9 cellular contexts compared by ENCODE assay signal in genomic region chr20:3766832-3767433, GRCh38. TPM values are rescaled to one million over a fixed set of nuclear protein-coding genes. Genes with fewer than 3 reads are reported as not detected.
DNase-seq lines count a peak whose midpoint lies in the region; ATAC-seq and TF ChIP-seq lines count a peak whose summit lies in the region.
"Had no signal": no experiment of that assay in that cellular context is flagged by ENCODE, and none has a peak within 500 bp of the region (broad histone marks: within the 10 kb centered on the region; RNA-seq: fewer than 3 reads in every experiment).

No MANE protein-coding gene starts in this region.

- peak overlapping the region; percentile 100 for H3K4me2 ChIP-seq in mesendoderm (ENCODE audit: low read length)

- H3K9ac ChIP-seq in HUES6 (ENCODE audit: low read length) = peak overlapping the region; percentile 61
- peak overlapping the region; percentile 95 for H3K9ac ChIP-seq in mesendoderm (ENCODE audit: low read length)

- POLR2A ChIA-PET in MCF 10A (lab: Yijun Ruan, JAX) = interaction anchor here (0.6 to 3.9 kb wide), 30 partner anchors 10 to 766 kb away, joined by 3 to 61 read pairs (median 6); partner anchors contain the start of genes AP5S1, CDC25B, CENPB and MAVS

- H3K36me3 ChIP-seq in HUES6 (ENCODE audit: control insufficient read depth, insufficient read depth, low read length) = peaks cover under 1% of the 10 kb centered on the region; the same call in 1 of the 2 replicates
- no peaks in the 10 kb centered on the region for H3K36me3 ChIP-seq in mesendoderm (ENCODE audit: control insufficient read depth, insufficient read depth, low read length)
- no peaks in the 10 kb centered on the region for H3K36me3 ChIP-seq in vagina

- H3K27ac ChIP-seq in HUES6 (ENCODE audit: low read depth, low read length) (no peak overlapping the region), mesendoderm (ENCODE audit: low read depth, low read length) (no peak overlapping the region), vagina (peak overlapping the region; percentile 18)

- TF ChIP-seq CTCF in CD14-positive monocyte (IDR thresholded peaks at IDR 0.05) = no peak
- TF ChIP-seq CTCF in MCF 10A (IDR thresholded peaks at IDR 0.05; ENCODE audit: unreplicated experiment) = no peak
- no peak for TF ChIP-seq CTCF in vagina (IDR thresholded peaks at IDR 0.05)

- no peaks in the 10 kb centered on the region for H3K9me3 ChIP-seq in HUES6 (ENCODE audit: control insufficient read depth, insufficient read depth, low read depth, low read length)
- no peaks in the 10 kb centered on the region for H3K9me3 ChIP-seq in vagina

- H3K79me2 ChIP-seq in mesendoderm (ENCODE audit: control insufficient read depth, insufficient read depth, low read length) = no peaks in the 10 kb centered on the region

- peak overlapping the region; percentile 99 for H3K56ac ChIP-seq in mesendoderm (ENCODE audit: low read length)

- no CpG with 5 or more reads among the region's 27 CpGs for WGBS in mesendoderm (ENCODE audit: extremely low coverage, insufficient coverage, low lambda C conversion rate)

- intact Hi-C loops in CD14-positive monocyte (cut with micrococcal nuclease) = loop anchor here (10.0 kb wide), 2 partner anchors 48 to 58 kb away; partner anchors contain the start of gene AP5S1 (in 1 of the 2)
- intact Hi-C loops in MCF 10A (cut with micrococcal nuclease) = no loop called here
- intact Hi-C loops in vagina (cut with DNase I) = no loop called here

- H2AK5ac ChIP-seq in mesendoderm (ENCODE audit: low read length) = no peak overlapping the region

- peaks cover 10% of the 10 kb centered on the region for H3K79me1 ChIP-seq in mesendoderm (ENCODE audit: low read length)

- no peak overlapping the region for H4K5ac ChIP-seq in mesendoderm (ENCODE audit: low read length)

- H3K27me3 ChIP-seq in HUES6 (ENCODE audit: control insufficient read depth, insufficient read depth, low read length) (no peaks in the 10 kb centered on the region), mesendoderm (ENCODE audit: insufficient read depth, low read length, poor library complexity) (no peaks in the 10 kb centered on the region), vagina (no peaks in the 10 kb centered on the region)

- H3K27me3 Mint-ChIP-seq in CD14-positive monocyte (ENCODE audit: low read depth in 3 of 3) = peaks cover 0 to 2% (median 0%) of the 10 kb centered on the region in 3 donors
- no peaks in the 10 kb centered on the region for H3K27me3 Mint-ChIP-seq in MCF 10A (ENCODE audit: insufficient read depth, unreplicated experiment)

- peaks cover 0 to 3% (median 0%) of the 10 kb centered on the region in 7 donors for H3K9me3 Mint-ChIP-seq in CD14-positive monocyte
- H3K9me3 Mint-ChIP-seq in MCF 10A (ENCODE audit: unreplicated experiment) = no peaks in the 10 kb centered on the region

- H3K4me3 ChIP-seq in HUES6 (ENCODE audit: low read depth, low read length) = peak overlapping the region; percentile 96
- peak overlapping the region; percentile 83 for H3K4me3 ChIP-seq in mesendoderm (ENCODE audit: low read length)
- peak overlapping the region; percentile 85 to 91 for H3K4me3 ChIP-seq in vagina

- ATAC-seq in HG02973 (IDR thresholded peaks at IDR 0.05; ENCODE audit: unreplicated experiment) = no peak
- no peak for ATAC-seq in HG02840 (IDR thresholded peaks at IDR 0.05; ENCODE audit: low FRiP score, unreplicated experiment)
- ATAC-seq in HG03095 (IDR thresholded peaks at IDR 0.05; ENCODE audit: unreplicated experiment) = no peak

- CTCF ChIA-PET in MCF 10A (lab: Yijun Ruan, JAX) = interaction anchor here (0.7 to 6.7 kb wide), 13 partner anchors 12 to 234 kb away, joined by 3 to 65 read pairs (median 7); partner anchors contain the start of genes AP5S1 and CENPB

- peak overlapping the region; percentile 80 to 93 (median 88) for H3K27ac Mint-ChIP-seq in CD14-positive monocyte
- H3K27ac Mint-ChIP-seq in MCF 10A (ENCODE audit: low read depth, unreplicated experiment) = peak overlapping the region; percentile 61

- no peak overlapping the region for H4K8ac ChIP-seq in mesendoderm (ENCODE audit: low read depth, low read length)

- no peak overlapping the region for H3K4ac ChIP-seq in mesendoderm (ENCODE audit: low read depth, low read length)

- no peak overlapping the region for H3K23ac ChIP-seq in mesendoderm (ENCODE audit: low read length)

- no peak for DNase-seq in CD14-positive monocyte (ENCODE audit: low spot score)
- no peak for DNase-seq in MCF 10A (ENCODE audit: unreplicated experiment)
- DNase-seq in mesendoderm = no peak
- no peak for DNase-seq in vagina (ENCODE audit: extremely low spot score in 2 of 2)

- peaks cover 2 to 5% of the 10 kb centered on the region in 2 donors for H3K36me3 Mint-ChIP-seq in CD14-positive monocyte
- no peaks in the 10 kb centered on the region for H3K36me3 Mint-ChIP-seq in MCF 10A (ENCODE audit: insufficient read depth, unreplicated experiment)

- no peak overlapping the region for H2BK120ac ChIP-seq in mesendoderm (ENCODE audit: low read depth, low read length)

- H3K4me1 Mint-ChIP-seq in CD14-positive monocyte = peaks cover 63% of the 10 kb centered on the region
- H3K4me1 Mint-ChIP-seq in MCF 10A (ENCODE audit: insufficient read depth, unreplicated experiment) = peaks cover 18% of the 10 kb centered on the region

- no peak overlapping the region for H2BK15ac ChIP-seq in mesendoderm (replicated peaks; ENCODE audit: low read depth)

- H2BK5ac ChIP-seq in mesendoderm (ENCODE audit: low read length) = no peak overlapping the region

- no peak overlapping the region for H3K18ac ChIP-seq in mesendoderm (ENCODE audit: low read length)

- H3K4me3 Mint-ChIP-seq in CD14-positive monocyte = peak overlapping the region; percentile 84 to 95
- peak overlapping the region; percentile 84 for H3K4me3 Mint-ChIP-seq in MCF 10A (ENCODE audit: unreplicated experiment)

- H3K4me1 ChIP-seq in HUES6 (ENCODE audit: control insufficient read depth, insufficient read depth, low read length) (peaks cover 13% of the 10 kb centered on the region), mesendoderm (ENCODE audit: control insufficient read depth, low read depth, low read length) (peaks cover 5% of the 10 kb centered on the region), vagina (peaks cover 43% of the 10 kb centered on the region)

- TF ChIP-seq POLR2A in vagina (IDR thresholded peaks at IDR 0.05) = no peak

- TSS peak; percentile 44 for BruUV-seq in MCF 10A (replicated peaks; lab: Mats Ljungman, UMichigan)

RNA-seq across cellular contexts. Expression of gene ADISSP, which starts 0.6 kb away (rescaled TPM):
- polyA plus RNA-seq in CD14-positive monocyte = 10 to 100 TPM; 59.6 to 68.5 TPM
- total RNA-seq in MCF 10A (2022) = 37.8 and 58.8 TPM in 2 replicates
- 73.8 TPM for polyA plus RNA-seq in mesendoderm (2013, experiment 1 of 2)
- polyA plus RNA-seq in mesendoderm (2013, experiment 2 of 2) = 74.7 TPM
- total RNA-seq in vagina = 16.0 TPM

RNA-seq across cellular contexts. Expression of gene SPEF1, which starts 14.3 kb away (rescaled TPM):
- not detected for polyA plus RNA-seq in CD14-positive monocyte
- 0.32 TPM in 1 of 2 replicates, not detected in the other for total RNA-seq in MCF 10A (2022)
- 0.10 TPM for polyA plus RNA-seq in mesendoderm (2013, experiment 1 of 2)
- 0.21 TPM for polyA plus RNA-seq in mesendoderm (2013, experiment 2 of 2)
- total RNA-seq in vagina = not detected

RNA-seq across cellular contexts. Expression of gene CENPB, which starts 19.6 kb away (rescaled TPM):
- 1 to 10 TPM; 1.1 to 1.4 TPM for polyA plus RNA-seq in CD14-positive monocyte
- 51.5 and 54.8 TPM in 2 replicates for total RNA-seq in MCF 10A (2022)
- 22.3 TPM for polyA plus RNA-seq in mesendoderm (2013, experiment 1 of 2)
- polyA plus RNA-seq in mesendoderm (2013, experiment 2 of 2) = 21.5 TPM
- 62.9 TPM for total RNA-seq in vagina

RNA-seq across cellular contexts. Expression of gene CDC25B, which starts 29.2 kb away (rescaled TPM):
- polyA plus RNA-seq in CD14-positive monocyte = 1 to 10 TPM; 3.6 to 4.0 TPM
- total RNA-seq in MCF 10A (2022) = 134 and 137 TPM in 2 replicates
- 7.9 TPM for polyA plus RNA-seq in mesendoderm (2013, experiment 1 of 2)
- 8.4 TPM for polyA plus RNA-seq in mesendoderm (2013, experiment 2 of 2)
- total RNA-seq in vagina = 26.5 TPM

RNA-seq across cellular contexts. Expression of gene HSPA12B, which starts 34.4 kb away (rescaled TPM):
- polyA plus RNA-seq in CD14-positive monocyte = not detected
- total RNA-seq in MCF 10A (2022) = not detected in 2 replicates
- polyA plus RNA-seq in mesendoderm (2013, experiment 1 of 2) = 1.3 TPM
- polyA plus RNA-seq in mesendoderm (2013, experiment 2 of 2) = 1.1 TPM
- 21.6 TPM for total RNA-seq in vagina
- total RNA-seq: NCI-H460 had no signal

Comparison
In these comparisons a context has a peak if more than half of its experiments do, and no peak if none do; other contexts are left out.
1. intact Hi-C loops: an anchor here in CD14-positive monocyte (10.0 kb wide); none called in MCF 10A and vagina.